10 cellular contexts compared by ENCODE assay signal in genomic region chr2:230893881-230894781, GRCh38. TPM values are rescaled to one million over a fixed set of nuclear protein-coding genes. Genes with fewer than 3 reads are reported as not detected.
DNase-seq lines count a peak whose midpoint lies in the region; ATAC-seq and TF ChIP-seq lines count a peak whose summit lies in the region.
"Had no signal": no experiment of that assay in that cellular context is flagged by ENCODE, and none has a peak within 500 bp of the region (broad histone marks: within the 10 kb centered on the region; RNA-seq: fewer than 3 reads in every experiment).

No MANE protein-coding gene starts in this region.

- H3K27ac ChIP-seq in angular gyrus (ENCODE audit: low read depth, low read length) = peak overlapping the region; percentile 12

- DNase-seq in putamen (ENCODE audit: low spot score) = peak; percentile 60
- no peak for DNase-seq in GM19240 (ENCODE audit: insufficient read length, low spot score)
- no peak for DNase-seq in NCI-H1092 (lab: John Stamatoyannopoulos, UW)
- no peak for DNase-seq in progenitor cell of endocrine pancreas (ENCODE audit: low spot score, unreplicated experiment)
- DNase-seq: NCI-H510A had no signal

- H3K4me1 Mint-ChIP-seq in progenitor cell of endocrine pancreas (ENCODE audit: low read depth) = no peaks in the 10 kb centered on the region

- H3K4me3 Mint-ChIP-seq in progenitor cell of endocrine pancreas (ENCODE audit: low read depth) = no peak overlapping the region

- no peak overlapping the region for H3K27ac Mint-ChIP-seq in progenitor cell of endocrine pancreas

- ATAC-seq in GM18868 (IDR thresholded peaks at IDR 0.05; ENCODE audit: unreplicated experiment) = peak; percentile 60
- peak; percentile 57 for ATAC-seq in HG02885 (IDR thresholded peaks at IDR 0.05; ENCODE audit: poor library complexity, unreplicated experiment)
- no peak for ATAC-seq in GM18517 (IDR thresholded peaks at IDR 0.05; ENCODE audit: unreplicated experiment)

- H3K36me3 Mint-ChIP-seq in progenitor cell of endocrine pancreas (ENCODE audit: insufficient read depth) = no peaks in the 10 kb centered on the region

- no peak for TF ChIP-seq CTCF in progenitor cell of endocrine pancreas (IDR thresholded peaks at IDR 0.05; ENCODE audit: unreplicated experiment)

- no peaks in the 10 kb centered on the region for H3K9me3 Mint-ChIP-seq in progenitor cell of endocrine pancreas (ENCODE audit: low read depth)

- H3K27me3 Mint-ChIP-seq in progenitor cell of endocrine pancreas = peaks cover 11% of the 10 kb centered on the region

RNA-seq across cellular contexts. Expression of gene ITM2C, which starts 29.4 kb away (rescaled TPM):
- total RNA-seq in progenitor cell of endocrine pancreas = 169 and 174 TPM in 2 replicates

RNA-seq across cellular contexts. Expression of gene GPR55, which starts 30.9 kb away (rescaled TPM):
- total RNA-seq in progenitor cell of endocrine pancreas = not detected in 2 replicates
- total RNA-seq: kidney epithelial cell had no signal
